In the genomic region with DNA sequence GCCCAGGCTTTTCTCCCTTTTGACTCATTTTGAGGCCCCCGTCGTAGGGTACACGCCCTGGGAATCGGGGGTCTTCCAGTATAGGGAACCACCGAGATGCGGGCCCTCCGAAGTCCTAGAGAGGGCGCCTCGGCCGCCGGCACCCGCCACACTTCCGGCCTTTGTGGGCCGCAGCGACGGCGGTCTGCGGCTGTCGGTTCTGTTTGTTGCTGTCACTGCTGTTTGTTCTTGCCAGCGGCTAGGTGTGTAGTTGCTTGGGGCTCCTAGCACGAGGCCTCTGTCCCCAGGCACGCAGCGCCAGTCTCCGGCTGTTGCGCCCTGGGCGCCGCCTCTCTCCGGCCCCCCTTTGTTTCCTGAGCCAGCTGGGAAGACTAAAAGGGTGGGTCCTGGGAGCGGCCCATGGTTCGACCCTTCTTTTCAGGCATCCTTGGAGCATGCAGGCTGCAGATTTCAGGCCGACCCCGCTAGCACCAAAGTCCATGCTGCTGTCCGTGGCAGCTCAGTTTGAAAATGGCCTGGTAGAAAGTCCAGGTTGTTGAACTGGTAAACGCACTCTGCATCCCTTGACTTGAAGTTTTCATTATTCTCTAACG, we compare ENCODE assay signal across 8 cellular contexts. TPM values are rescaled to one million over a fixed set of nuclear protein-coding genes. Genes with fewer than 3 reads are reported as not detected.
DNase-seq lines count a peak whose midpoint lies in the region; ATAC-seq and TF ChIP-seq lines count a peak whose summit lies in the region.

No MANE protein-coding gene starts in this region.

- TF ChIP-seq CTCF in coronary artery (IDR thresholded peaks at IDR 0.05) = no peak

- H3K4me3 ChIP-seq in CD4-positive, CD25-positive, alpha-beta regulatory T cell (ENCODE audit: low read depth, low read length) = peak overlapping the region; percentile 38
- peak overlapping the region; percentile 70 for H3K4me3 ChIP-seq in coronary artery

- POLR2A ChIA-PET in activated CD4-positive, alpha-beta T cell treated with anti-CD3 and anti-CD28 coated beads, Interleukin-2, amount 10 ng/mL, durations not matched to agents 7 days and 5 days (lab: Charles Lee) = no interaction called here

- peaks cover 2 to 13% (median 6%) of the 10 kb centered on the region in 4 donors for H3K4me1 Mint-ChIP-seq in CD4-positive, CD25-positive, alpha-beta regulatory T cell
- peaks cover 40% of the 10 kb centered on the region for H3K4me1 Mint-ChIP-seq in activated CD4-positive, alpha-beta T cell treated with anti-CD3 and anti-CD28 coated beads, Interleukin-2, amount 10 ng/mL, durations not matched to agents 7 days and 5 days
- H3K4me1 Mint-ChIP-seq in memory B cell = peaks cover 10% of the 10 kb centered on the region

- peak overlapping the region; percentile 69 to 92 (median 86) for H3K27ac Mint-ChIP-seq in CD4-positive, CD25-positive, alpha-beta regulatory T cell
- H3K27ac Mint-ChIP-seq in activated CD4-positive, alpha-beta T cell treated with anti-CD3 and anti-CD28 coated beads, Interleukin-2, amount 10 ng/mL, durations not matched to agents 7 days and 5 days = peak overlapping the region; percentile 94
- peak overlapping the region; percentile 88 for H3K27ac Mint-ChIP-seq in memory B cell

- ATAC-seq in CD4-positive, CD25-positive, alpha-beta regulatory T cell (ENCODE audit: low read depth in 2 of 2) = peak; percentile 87 to 90
- peak; percentile 45 for ATAC-seq in HG02884 (IDR thresholded peaks at IDR 0.05; ENCODE audit: unreplicated experiment)
- peak; percentile 94 for ATAC-seq in memory B cell (ENCODE audit: low read depth)
- ATAC-seq in HG03432 (IDR thresholded peaks at IDR 0.05; ENCODE audit: unreplicated experiment) = no peak

- peaks cover 3% of the 10 kb centered on the region for H3K36me3 Mint-ChIP-seq in CD4-positive, CD25-positive, alpha-beta regulatory T cell
- H3K36me3 Mint-ChIP-seq in activated CD4-positive, alpha-beta T cell treated with anti-CD3 and anti-CD28 coated beads, Interleukin-2, amount 10 ng/mL, durations not matched to agents 7 days and 5 days (ENCODE audit: low read depth) = no peaks in the 10 kb centered on the region
- H3K36me3 Mint-ChIP-seq in memory B cell = peaks cover 2% of the 10 kb centered on the region

- H3K27me3 Mint-ChIP-seq in CD4-positive, CD25-positive, alpha-beta regulatory T cell = peaks cover 21% of the 10 kb centered on the region
- peaks cover 3% of the 10 kb centered on the region for H3K27me3 Mint-ChIP-seq in activated CD4-positive, alpha-beta T cell treated with anti-CD3 and anti-CD28 coated beads, Interleukin-2, amount 10 ng/mL, durations not matched to agents 7 days and 5 days
- H3K27me3 Mint-ChIP-seq in memory B cell = peaks cover 3% of the 10 kb centered on the region

- DNase-seq in CD4-positive, CD25-positive, alpha-beta regulatory T cell = peak; percentile 38 to 81 (median 71)
- DNase-seq in activated CD4-positive, alpha-beta T cell treated with anti-CD3 and anti-CD28 coated beads, Interleukin-2, amount 10 ng/mL, durations not matched to agents 7 days and 5 days = peak; percentile 77
- DNase-seq in coronary artery (ENCODE audit: low spot score) (no peak), memory B cell (ENCODE audit: low spot score in 2 of 2) (peak; percentile 56 to 57), DMS79 treated with DMSO at 0.1 percent for 48 hours (lab: John Stamatoyannopoulos, UW) (no peak)
- peak; percentile 56 for DNase-seq in stimulated activated CD8-positive, alpha-beta memory T cell treated with anti-CD3 and anti-CD28 coated beads, Interleukin-4, amount 100 ng/mL, for 24 hours (ENCODE audit: low read depth)

- CTCF ChIA-PET in activated CD4-positive, alpha-beta T cell treated with anti-CD3 and anti-CD28 coated beads, Interleukin-2, amount 10 ng/mL, durations not matched to agents 7 days and 5 days (lab: Charles Lee) = interaction anchor here (0.7 to 1.6 kb wide), 5 partner anchors 11 to 103 kb away, joined by 3 to 5 read pairs (median 4); no protein-coding TSS in a partner anchor

- H3K36me3 ChIP-seq in CD4-positive, CD25-positive, alpha-beta regulatory T cell (ENCODE audit: control insufficient read depth, insufficient read depth, low read length) = no peaks in the 10 kb centered on the region

- H3K4me1 ChIP-seq in CD4-positive, CD25-positive, alpha-beta regulatory T cell (ENCODE audit: control insufficient read depth, insufficient read depth, low read length, poor library complexity, severe bottlenecking) = peaks cover 7% of the 10 kb centered on the region

- H3K27ac ChIP-seq in CD4-positive, CD25-positive, alpha-beta regulatory T cell (ENCODE audit: insufficient read depth, low read length, poor library complexity, severe bottlenecking) = peak overlapping the region; percentile 47
- peak overlapping the region in 1 of 2 donors; percentile 59 for H3K27ac ChIP-seq in coronary artery

- no peaks in the 10 kb centered on the region for H3K9me3 Mint-ChIP-seq in CD4-positive, CD25-positive, alpha-beta regulatory T cell
- H3K9me3 Mint-ChIP-seq in activated CD4-positive, alpha-beta T cell treated with anti-CD3 and anti-CD28 coated beads, Interleukin-2, amount 10 ng/mL, durations not matched to agents 7 days and 5 days = no peaks in the 10 kb centered on the region
- H3K9me3 Mint-ChIP-seq in memory B cell = peaks cover 1% of the 10 kb centered on the region

- no peaks in the 10 kb centered on the region for H3K9me3 ChIP-seq in CD4-positive, CD25-positive, alpha-beta regulatory T cell (ENCODE audit: control insufficient read depth in 2 of 2, low read length in 2 of 2)

- H3K4me3 Mint-ChIP-seq in CD4-positive, CD25-positive, alpha-beta regulatory T cell = peak overlapping the region; percentile 60 to 82 (median 76)
- H3K4me3 Mint-ChIP-seq in activated CD4-positive, alpha-beta T cell treated with anti-CD3 and anti-CD28 coated beads, Interleukin-2, amount 10 ng/mL, durations not matched to agents 7 days and 5 days = peak overlapping the region; percentile 66
- peak overlapping the region; percentile 83 for H3K4me3 Mint-ChIP-seq in memory B cell

- H3K27me3 ChIP-seq in CD4-positive, CD25-positive, alpha-beta regulatory T cell (ENCODE audit: control insufficient read depth, insufficient read depth, low read length) = no peaks in the 10 kb centered on the region

RNA-seq across cellular contexts. Expression of gene ZKSCAN1, which starts 17.8 kb away (rescaled TPM):
- total RNA-seq in CD4-positive, CD25-positive, alpha-beta regulatory T cell = 57.8 TPM
- 10 to 100 TPM; 21.6 to 27.7 (median 26.8) TPM for polyA plus RNA-seq in CD4-positive, CD25-positive, alpha-beta regulatory T cell
- total RNA-seq in activated CD4-positive, alpha-beta T cell treated with anti-CD3 and anti-CD28 coated beads, Interleukin-2, amount 10 ng/mL, durations not matched to agents 7 days and 5 days = 10 to 100 TPM; 63.2 to 66.0 TPM

RNA-seq across cellular contexts. Expression of gene AZGP1, which starts 21.8 kb away (rescaled TPM):
- not detected for total RNA-seq in CD4-positive, CD25-positive, alpha-beta regulatory T cell
- polyA plus RNA-seq in CD4-positive, CD25-positive, alpha-beta regulatory T cell = not detected
- not detected for total RNA-seq in activated CD4-positive, alpha-beta T cell treated with anti-CD3 and anti-CD28 coated beads, Interleukin-2, amount 10 ng/mL, durations not matched to agents 7 days and 5 days

RNA-seq across cellular contexts. Expression of gene ZSCAN21, which starts 51.9 kb away (rescaled TPM):
- total RNA-seq in CD4-positive, CD25-positive, alpha-beta regulatory T cell = 6.0 TPM
- 1 to 10 TPM; 5.1 to 9.8 (median 8.6) TPM for polyA plus RNA-seq in CD4-positive, CD25-positive, alpha-beta regulatory T cell
- total RNA-seq in activated CD4-positive, alpha-beta T cell treated with anti-CD3 and anti-CD28 coated beads, Interleukin-2, amount 10 ng/mL, durations not matched to agents 7 days and 5 days = 1 to 10 TPM; 6.6 to 9.1 TPM

Comparison
In these comparisons a context has a peak if more than half of its experiments do, and no peak if none do; other contexts are left out.
1. DNase-seq: peak in CD4-positive, CD25-positive, alpha-beta regulatory T cell (3 of 3), activated CD4-positive, alpha-beta T cell treated with anti-CD3 and anti-CD28 coated beads, Interleukin-2, amount 10 ng/mL, durations not matched to agents 7 days and 5 days (single experiment), memory B cell (2 of 2) and stimulated activated CD8-positive, alpha-beta memory T cell treated with anti-CD3 and anti-CD28 coated beads, Interleukin-4, amount 100 ng/mL, for 24 hours (single experiment); none in coronary artery (single experiment) and DMS79 treated with DMSO at 0.1 percent for 48 hours (single experiment).
2. Peak in every context shown above with its lines, with median percentiles within 50 percentile points of each other: H3K27ac Mint-ChIP-seq and H3K4me3 Mint-ChIP-seq.